In genomic region chr18:56861244-56861643, GRCh38 we compare ENCODE assay signal across 21 cellular contexts.
DNase-seq lines count a peak whose midpoint lies in the region; FAIRE-seq and TF ChIP-seq lines count a peak whose summit lies in the region.
"Had no signal": no experiment of that assay in that cellular context is flagged by ENCODE, and none has a peak within 500 bp of the region (broad histone marks: within the 10 kb centered on the region; RNA-seq: fewer than 3 reads in every experiment).

No MANE protein-coding gene starts in this region.

- in situ Hi-C loops in GM13977 (cut with MboI; ENCODE audit: low pct_unique_long_range_greater_than_20kb, low sequenced_read_pairs, unreplicated experiment), result loop anchor here (25.0 kb wide), 1 partner anchor 576 kb away; the partner anchor contains the start of gene ONECUT2

- peak; percentile 48 for DNase-seq in NCI-H82 (lab: John Stamatoyannopoulos, UW)
- no peak for DNase-seq in NCI-H82 treated with DMSO at 0.1 percent for 48 hours (lab: John Stamatoyannopoulos, UW; ENCODE audit: unreplicated experiment)
- DNase-seq in NCI-H2107 (lab: John Stamatoyannopoulos, UW), result peak; percentile 46
- DNase-seq in bronchial epithelial cell (ENCODE audit: low read depth), result no peak
- DNase-seq in retina, result peak; percentile 42
- DNase-seq in GM13977 (ENCODE audit: low spot score), result no peak
- no peak for DNase-seq in iPS-NIHi7 (ENCODE audit: extremely low spot score)
- DNase-seq in NCI-H524 treated with DMSO at 0.1 percent for 48 hours (lab: John Stamatoyannopoulos, UW), result no peak
- DNase-seq: activated CD4-positive, alpha-beta T cell treated with anti-CD3 and anti-CD28 coated beads, Interleukin-2, amount 50 U/mL, for 1 hour; effector memory CD8-positive, alpha-beta T cell; esophagus squamous epithelium; gastrocnemius medialis; left cardiac atrium; mesendoderm; MV-4-11; naive thymus-derived CD8-positive, alpha-beta T cell; NCI-H226; pancreas; RPMI8226; sigmoid colon; upper lobe of right lung had no signal

- TF ChIP-seq CTCF in bronchial epithelial cell (IDR thresholded peaks at IDR 0.05; ENCODE audit: insufficient read depth, low read length, severe bottlenecking) (no peak), GM13977 (IDR thresholded peaks at IDR 0.05; ENCODE audit: extremely low read depth, insufficient read depth, missing control alignments) (no peak)

- no peaks in the 10 kb centered on the region for H3K27me3 ChIP-seq in bronchial epithelial cell (ENCODE audit: control insufficient read depth, insufficient read depth, low read length)
- H3K27me3 ChIP-seq: esophagus squamous epithelium, gastrocnemius medialis, pancreas, sigmoid colon, upper lobe of right lung had no signal

- no peak overlapping the region for H3K4me3 ChIP-seq in bronchial epithelial cell (ENCODE audit: low read depth, low read length)
- H3K4me3 ChIP-seq: esophagus squamous epithelium, gastrocnemius medialis, pancreas, sigmoid colon, upper lobe of right lung had no signal

- peak; percentile 28 for FAIRE-seq in bronchial epithelial cell (lab: Jason Lieb, UNC)

- H3K36me3 ChIP-seq in bronchial epithelial cell (ENCODE audit: control insufficient read depth, insufficient read depth, low read length), result no peaks in the 10 kb centered on the region
- H3K36me3 ChIP-seq: esophagus squamous epithelium, gastrocnemius medialis, pancreas, sigmoid colon, upper lobe of right lung had no signal

Comparison
In these comparisons a context has a peak if more than half of its experiments do, and no peak if none do; other contexts are left out.
1. DNase-seq: peak in NCI-H82 (single experiment), NCI-H2107 (single experiment) and retina (single experiment); none in NCI-H82 treated with DMSO at 0.1 percent for 48 hours (single experiment), bronchial epithelial cell (single experiment), GM13977 (single experiment), iPS-NIHi7 (single experiment) and NCI-H524 treated with DMSO at 0.1 percent for 48 hours (single experiment).